In the genomic region with DNA sequence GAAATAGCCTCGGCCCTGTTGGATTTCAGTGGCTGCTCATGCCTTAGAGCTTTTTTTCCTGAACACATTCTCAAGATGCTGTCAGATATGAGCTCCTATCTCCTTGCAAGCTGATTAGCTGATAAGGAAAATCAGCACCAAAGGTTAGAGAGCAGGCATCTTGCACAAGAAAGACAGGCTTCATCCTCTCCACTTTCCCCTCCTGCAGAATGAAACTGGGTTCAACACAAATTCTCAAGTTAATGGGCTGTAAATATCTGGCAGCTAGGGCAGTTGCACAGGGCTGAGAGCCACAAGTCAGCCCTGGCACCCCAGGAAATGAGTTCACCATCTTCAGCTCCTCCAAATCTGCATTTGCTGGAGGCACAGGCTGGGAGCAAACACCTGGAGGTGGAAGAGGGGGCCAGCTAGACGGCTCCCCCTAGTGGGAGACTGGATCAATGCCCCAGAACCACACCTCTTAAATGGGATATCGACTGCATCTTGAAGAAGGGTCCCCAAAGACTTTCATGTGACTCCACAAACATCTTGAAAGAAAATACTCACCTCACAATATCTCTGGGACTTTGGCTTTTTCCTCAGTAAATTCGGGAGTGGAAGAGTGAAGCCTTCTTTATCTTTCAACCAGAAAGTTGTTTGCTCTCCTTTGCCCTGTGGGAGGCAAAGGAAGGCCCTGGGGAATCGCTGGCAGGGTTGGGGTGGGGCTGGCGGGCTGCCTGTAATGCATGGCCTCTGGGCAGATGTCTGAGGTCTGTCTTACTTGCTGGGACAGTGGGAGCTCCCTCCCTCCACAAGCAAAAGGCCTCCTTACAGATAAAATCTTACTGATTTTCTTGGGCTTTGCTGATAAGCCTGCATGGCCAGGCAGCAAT, we compare ENCODE assay signal across 8 cellular contexts. TPM values are rescaled to one million over a fixed set of nuclear protein-coding genes. Genes with fewer than 3 reads are reported as not detected.
DNase-seq lines count a peak whose midpoint lies in the region; ATAC-seq and TF ChIP-seq lines count a peak whose summit lies in the region.

No MANE protein-coding gene starts in this region.

- no peaks in the 10 kb centered on the region for H3K4me1 ChIP-seq in upper lobe of right lung

- H3K27ac Mint-ChIP-seq in CD14-positive monocyte, result peak overlapping the region in 1 of 7 donors; percentile 3

- H3K27ac ChIP-seq in upper lobe of right lung, result no peak overlapping the region

- peak; percentile 73 for ATAC-seq in GM18858 (IDR thresholded peaks at IDR 0.05; ENCODE audit: unreplicated experiment)
- ATAC-seq in HG03460 (IDR thresholded peaks at IDR 0.05; ENCODE audit: unreplicated experiment), result peak; percentile 73
- ATAC-seq in upper lobe of right lung, result peak; percentile 93

- H3K9me3 Mint-ChIP-seq in CD14-positive monocyte, result no peaks in the 10 kb centered on the region

- no peaks in the 10 kb centered on the region for H3K36me3 ChIP-seq in upper lobe of right lung

- intact Hi-C loops in CD14-positive monocyte (cut with micrococcal nuclease) (no loop called here), upper lobe of right lung (cut with DNase I) (no loop called here)

- no peaks in the 10 kb centered on the region for H3K36me3 Mint-ChIP-seq in CD14-positive monocyte

- H3K27me3 Mint-ChIP-seq in CD14-positive monocyte (ENCODE audit: low read depth in 3 of 3), result peaks cover 4 to 38% (median 26%) of the 10 kb centered on the region in 3 donors

- DNase-seq in CD14-positive monocyte (ENCODE audit: low spot score), result no peak
- peak; percentile 29 for DNase-seq in SW480 (ENCODE audit: low spot score)
- peak; percentile 60 for DNase-seq in dermis blood vessel endothelial cell
- DNase-seq in medulla oblongata (ENCODE audit: extremely low spot score), result peak; percentile 47
- DNase-seq in upper lobe of right lung, result peak; percentile 74
- DNase-seq in NCI-H524 (lab: John Stamatoyannopoulos, UW), result no peak

- no peaks in the 10 kb centered on the region for H3K9me3 ChIP-seq in upper lobe of right lung

- H3K27me3 ChIP-seq in upper lobe of right lung, result no peaks in the 10 kb centered on the region

- H3K4me3 Mint-ChIP-seq in CD14-positive monocyte, result no peak overlapping the region

- peak; percentile 72 for TF ChIP-seq CTCF in CD14-positive monocyte (IDR thresholded peaks at IDR 0.05)
- peak; percentile 68 for TF ChIP-seq CTCF in upper lobe of right lung (IDR thresholded peaks at IDR 0.05)

- H3K4me1 Mint-ChIP-seq in CD14-positive monocyte, result no peaks in the 10 kb centered on the region

- no peak overlapping the region for H3K4me3 ChIP-seq in upper lobe of right lung

RNA-seq across cellular contexts. Expression of a gene that starts 24.7 kb away (rescaled TPM):
- not detected for polyA plus RNA-seq in CD14-positive monocyte
- total RNA-seq in dermis blood vessel endothelial cell (not detected in 2 replicates), upper lobe of right lung (not detected)

Comparison
In these comparisons a context has a peak if more than half of its experiments do, and no peak if none do; other contexts are left out.
1. DNase-seq: peak in SW480 (single experiment), dermis blood vessel endothelial cell (single experiment), medulla oblongata (single experiment) and upper lobe of right lung (single experiment); none in CD14-positive monocyte (single experiment) and NCI-H524 (0 of 2).
2. Peak in every context shown above with its lines, with median percentiles within 50 percentile points of each other: ATAC-seq.